ENCODE assay signal across 1 cellular context in genomic region chr14:59343585-59343984, GRCh38.
TF ChIP-seq lines count a peak whose summit lies in the region.

No MANE protein-coding gene starts in this region.

TF ChIP-seq in HepG2, 621 proteins besides CTCF, POLR2A, EP300 and RAD21 (continued from another document):
- TF ChIP-seq ZNF646 (CRISPR knock-in tag; IDR thresholded peaks at IDR 0.05) (no peak), HOXA7 (CRISPR knock-in tag; IDR thresholded peaks at IDR 0.05) (no peak), CENPT (CRISPR knock-in tag; IDR thresholded peaks at IDR 0.05; ENCODE audit: low read depth) (no peak)
TF ChIP-seq in HepG2: peak in this region for 0.
